Comparison of ENCODE assay signal across 16 cellular contexts in the genomic region with DNA sequence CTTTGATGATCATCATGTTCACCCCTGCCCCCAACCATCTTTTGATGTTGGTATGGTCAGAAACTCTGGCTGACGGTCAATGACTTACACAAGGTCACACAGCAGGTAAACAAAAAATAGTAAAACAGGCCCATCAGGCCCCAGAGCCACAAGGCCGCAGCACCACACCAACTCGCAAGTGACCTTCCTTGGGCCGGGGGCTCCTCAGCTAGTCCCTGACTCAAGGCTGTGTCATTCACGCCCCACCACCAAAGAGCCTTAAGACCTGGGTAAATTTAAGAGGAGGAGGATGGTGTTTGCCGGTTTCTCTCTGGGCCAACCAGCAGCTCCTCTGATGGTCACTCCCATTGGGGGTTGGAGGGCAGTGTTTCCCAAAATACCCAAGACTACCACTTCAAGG. TPM values are rescaled to one million over a fixed set of nuclear protein-coding genes. Genes with fewer than 3 reads are reported as not detected.
DNase-seq lines count a peak whose midpoint lies in the region; ATAC-seq and TF ChIP-seq lines count a peak whose summit lies in the region.
"Had no signal": no experiment of that assay in that cellular context is flagged by ENCODE, and none has a peak within 500 bp of the region (broad histone marks: within the 10 kb centered on the region; RNA-seq: fewer than 3 reads in every experiment).

No MANE protein-coding gene starts in this region.

- peaks cover 30% of the 10 kb centered on the region for H3K4me1 ChIP-seq in CD4-positive, alpha-beta memory T cell (ENCODE audit: insufficient read depth, low read length)
- H3K4me1 ChIP-seq: SJCRH30 had no signal

- POLR2A ChIA-PET in CD4-positive, alpha-beta memory T cell (lab: Charles Lee; ENCODE audit: partially characterized antibody) = no interaction called here

- DNase-seq in CD14-positive monocyte (ENCODE audit: low spot score) (no peak), nephron progenitor cell (no peak), G401 (ENCODE audit: low spot score) (no peak)
- DNase-seq in CD4-positive, alpha-beta memory T cell = no peak
- DNase-seq in activated T-helper 2 cell treated with anti-CD3 and anti-CD28 coated beads, Interferon-gamma antibody, Interleukin-2, Interleukin-4, amounts not matched to agents 10 μg/mL and 5 μg/mL and 100 μg/mL, durations not matched to agents 14 hours and 24 hours and 36 hours (ENCODE audit: low spot score) = no peak
- no peak for DNase-seq in activated CD4-positive, alpha-beta T cell treated with anti-CD3 and anti-CD28 coated beads, Interleukin-2, amount 50 U/mL, for 1 hour
- DNase-seq: DMS153, HFFc6, KBM-7, NCI-H1092, NCI-H1694, NCI-H2107, NCI-H226, RPMI8226, SJCRH30 had no signal

- H3K36me3 ChIP-seq in CD4-positive, alpha-beta memory T cell (ENCODE audit: insufficient read depth, low read length) = peaks cover 7% of the 10 kb centered on the region

- no peak overlapping the region for H3K27ac ChIP-seq in CD4-positive, alpha-beta memory T cell (ENCODE audit: low read depth, low read length)
- H3K27ac ChIP-seq: SJCRH30 had no signal

- H3K27me3 Mint-ChIP-seq in CD14-positive monocyte (ENCODE audit: low read depth in 3 of 3) = peaks cover 0 to 3% (median 0%) of the 10 kb centered on the region in 3 donors
- H3K27me3 Mint-ChIP-seq in CD4-positive, alpha-beta memory T cell = no peaks in the 10 kb centered on the region
- no peaks in the 10 kb centered on the region for H3K27me3 Mint-ChIP-seq in activated T-helper 2 cell treated with anti-CD3 and anti-CD28 coated beads, Interferon-gamma antibody, Interleukin-2, Interleukin-4, amounts not matched to agents 10 μg/mL and 5 μg/mL and 100 μg/mL, durations not matched to agents 14 hours and 24 hours and 36 hours (ENCODE audit: low read depth)
- no peaks in the 10 kb centered on the region for H3K27me3 Mint-ChIP-seq in nephron progenitor cell (ENCODE audit: low read depth, poor library complexity)

- peak overlapping the region in 4 of 7 donors; percentile 1 to 50 (median 44) for H3K27ac Mint-ChIP-seq in CD14-positive monocyte
- peak overlapping the region in 5 of 7 donors; percentile 18 to 72 (median 56) for H3K27ac Mint-ChIP-seq in CD4-positive, alpha-beta memory T cell
- peak overlapping the region; percentile 1 for H3K27ac Mint-ChIP-seq in activated T-helper 2 cell treated with anti-CD3 and anti-CD28 coated beads, Interferon-gamma antibody, Interleukin-2, Interleukin-4, amounts not matched to agents 10 μg/mL and 5 μg/mL and 100 μg/mL, durations not matched to agents 14 hours and 24 hours and 36 hours
- peak overlapping the region; percentile 6 for H3K27ac Mint-ChIP-seq in nephron progenitor cell

- H3K9me3 Mint-ChIP-seq in CD14-positive monocyte = peaks cover 0 to under 1% (median 0%) of the 10 kb centered on the region in 7 donors
- H3K9me3 Mint-ChIP-seq in CD4-positive, alpha-beta memory T cell = peaks cover 0 to 3% (median 0%) of the 10 kb centered on the region in 8 donors
- H3K9me3 Mint-ChIP-seq in activated T-helper 2 cell treated with anti-CD3 and anti-CD28 coated beads, Interferon-gamma antibody, Interleukin-2, Interleukin-4, amounts not matched to agents 10 μg/mL and 5 μg/mL and 100 μg/mL, durations not matched to agents 14 hours and 24 hours and 36 hours = no peaks in the 10 kb centered on the region
- no peaks in the 10 kb centered on the region for H3K9me3 Mint-ChIP-seq in nephron progenitor cell
- H3K9me3 Mint-ChIP-seq: HFFc6 had no signal

- H3K4me3 Mint-ChIP-seq in CD14-positive monocyte = no peak overlapping the region
- H3K4me3 Mint-ChIP-seq in CD4-positive, alpha-beta memory T cell = no peak overlapping the region
- H3K4me3 Mint-ChIP-seq in activated T-helper 2 cell treated with anti-CD3 and anti-CD28 coated beads, Interferon-gamma antibody, Interleukin-2, Interleukin-4, amounts not matched to agents 10 μg/mL and 5 μg/mL and 100 μg/mL, durations not matched to agents 14 hours and 24 hours and 36 hours (ENCODE audit: low read depth) = no peak overlapping the region
- no peak overlapping the region for H3K4me3 Mint-ChIP-seq in nephron progenitor cell
- H3K4me3 Mint-ChIP-seq: HFFc6 had no signal

- ATAC-seq in GM21529 (IDR thresholded peaks at IDR 0.05; ENCODE audit: unreplicated experiment) = no peak

- CTCF ChIA-PET in CD4-positive, alpha-beta memory T cell (lab: Charles Lee; ENCODE audit: partially characterized antibody) = no interaction called here

- TF ChIP-seq CTCF in CD14-positive monocyte (IDR thresholded peaks at IDR 0.05) (no peak), nephron progenitor cell (IDR thresholded peaks at IDR 0.05) (no peak)

- H3K27me3 ChIP-seq in CD4-positive, alpha-beta memory T cell (ENCODE audit: insufficient read depth, low read length) = no peaks in the 10 kb centered on the region
- H3K27me3 ChIP-seq: SJCRH30 had no signal

- in situ Hi-C loops in G401 (cut with HindIII; ENCODE audit: low sequenced_read_pairs) = no loop called here

- intact Hi-C loops in CD14-positive monocyte (cut with micrococcal nuclease) = no loop called here
- intact Hi-C loops in CD4-positive, alpha-beta memory T cell (cut with micrococcal nuclease) = no loop called here
- intact Hi-C loops in activated T-helper 2 cell treated with anti-CD3 and anti-CD28 coated beads, Interferon-gamma antibody, Interleukin-2, Interleukin-4, amounts not matched to agents 10 μg/mL and 5 μg/mL and 100 μg/mL, durations not matched to agents 14 hours and 24 hours and 36 hours (cut with micrococcal nuclease) = no loop called here

- H3K4me1 Mint-ChIP-seq in CD14-positive monocyte (peaks cover 23% of the 10 kb centered on the region), nephron progenitor cell (peaks cover 18% of the 10 kb centered on the region)
- peaks cover 41 to 64% (median 48%) of the 10 kb centered on the region in 4 donors for H3K4me1 Mint-ChIP-seq in CD4-positive, alpha-beta memory T cell
- H3K4me1 Mint-ChIP-seq in activated T-helper 2 cell treated with anti-CD3 and anti-CD28 coated beads, Interferon-gamma antibody, Interleukin-2, Interleukin-4, amounts not matched to agents 10 μg/mL and 5 μg/mL and 100 μg/mL, durations not matched to agents 14 hours and 24 hours and 36 hours (ENCODE audit: low read depth) = peaks cover 23% of the 10 kb centered on the region

- no peak overlapping the region for H3K4me3 ChIP-seq in CD4-positive, alpha-beta memory T cell (ENCODE audit: low read length in 2 of 2)
- H3K4me3 ChIP-seq: SJCRH30 had no signal

- H3K36me3 Mint-ChIP-seq in CD14-positive monocyte (peaks cover 52 to 65% of the 10 kb centered on the region in 2 donors), nephron progenitor cell (ENCODE audit: low read depth) (peaks cover 34% of the 10 kb centered on the region)
- peaks cover 13 to 35% of the 10 kb centered on the region in 2 donors for H3K36me3 Mint-ChIP-seq in CD4-positive, alpha-beta memory T cell
- H3K36me3 Mint-ChIP-seq in activated T-helper 2 cell treated with anti-CD3 and anti-CD28 coated beads, Interferon-gamma antibody, Interleukin-2, Interleukin-4, amounts not matched to agents 10 μg/mL and 5 μg/mL and 100 μg/mL, durations not matched to agents 14 hours and 24 hours and 36 hours (ENCODE audit: low read depth) = peaks cover 25% of the 10 kb centered on the region

- H3K9me3 ChIP-seq in CD4-positive, alpha-beta memory T cell (ENCODE audit: control insufficient read depth in 1 of 2, low read length in 2 of 2) = no peaks in the 10 kb centered on the region
- H3K9me3 ChIP-seq: SJCRH30 had no signal

RNA-seq across cellular contexts. Expression of gene PSMB7, which starts 55.8 kb away (rescaled TPM):
- 100 to 1,000 TPM; 191 to 194 TPM for polyA plus RNA-seq in CD14-positive monocyte
- 10 to 100 TPM; 56.9 to 58.6 TPM for total RNA-seq in CD4-positive, alpha-beta memory T cell
- polyA plus RNA-seq in CD4-positive, alpha-beta memory T cell = 100 to 1,000 TPM; 168 to 226 TPM
- 205 and 211 TPM in 2 replicates for total RNA-seq in activated T-helper 2 cell treated with anti-CD3 and anti-CD28 coated beads, Interferon-gamma antibody, Interleukin-2, Interleukin-4, amounts not matched to agents 10 μg/mL and 5 μg/mL and 100 μg/mL, durations not matched to agents 14 hours and 24 hours and 36 hours
- 163 and 196 TPM in 2 replicates for total RNA-seq in G401 (2014; rRNA removed; shearing (Covaris generic))

Comparison
In these comparisons a context has a peak if more than half of its experiments do, and no peak if none do; other contexts are left out.
1. H3K27ac Mint-ChIP-seq: peak in every context shown above with its lines; median percentile 56 in CD4-positive, alpha-beta memory T cell; 44 in CD14-positive monocyte; 6 in nephron progenitor cell; 1 in activated T-helper 2 cell treated with anti-CD3 and anti-CD28 coated beads, Interferon-gamma antibody, Interleukin-2, Interleukin-4, amounts not matched to agents 10 μg/mL and 5 μg/mL and 100 μg/mL, durations not matched to agents 14 hours and 24 hours and 36 hours.